Comparison of ENCODE assay signal across 25 cellular contexts in genomic region chr13:93755341-93755740, GRCh38.
DNase-seq lines count a peak whose midpoint lies in the region; ATAC-seq and TF ChIP-seq lines count a peak whose summit lies in the region.
"Had no signal": no experiment of that assay in that cellular context is flagged by ENCODE, and none has a peak within 500 bp of the region (broad histone marks: within the 10 kb centered on the region; RNA-seq: fewer than 3 reads in every experiment).

No MANE protein-coding gene starts in this region.

- H3F3A ChIP-seq in neural progenitor cell (ENCODE audit: low read depth) = peaks cover 9% of the 10 kb centered on the region

- no peak overlapping the region for H2BK15ac ChIP-seq in neuronal stem cell (ENCODE audit: low read length)

- ATAC-seq in GM18517 (IDR thresholded peaks at IDR 0.05; ENCODE audit: unreplicated experiment) (no peak), HG03159 (IDR thresholded peaks at IDR 0.05; ENCODE audit: unreplicated experiment) (no peak)

- in situ Hi-C loops in HAP-1 (cut with MboI; ENCODE audit: low sequenced_read_pairs) = no loop called here

- H3K36me3 ChIP-seq in HAP-1 (replicated peaks) = no peaks in the 10 kb centered on the region
- H3K36me3 ChIP-seq in endodermal cell (ENCODE audit: control insufficient read depth, insufficient read depth, low read length) = peaks cover 10% of the 10 kb centered on the region
- H3K36me3 ChIP-seq in neural progenitor cell = no peaks in the 10 kb centered on the region
- H3K36me3 ChIP-seq in neuronal stem cell (replicated peaks in 1 of 2; ENCODE audit: control insufficient read depth in 2 of 2, insufficient read depth in 2 of 2, low read length in 2 of 2) = no peaks in the 10 kb centered on the region
- H3K36me3 ChIP-seq: BE2C, BLaER1 had no signal

- no peak overlapping the region for H3K14ac ChIP-seq in neuronal stem cell (ENCODE audit: low read length)

- H3K27me3 Mint-ChIP-seq in endodermal cell (ENCODE audit: insufficient read depth) (no peaks in the 10 kb centered on the region), neural progenitor cell (ENCODE audit: insufficient read depth, low read depth) (no peaks in the 10 kb centered on the region)
- H3K27me3 Mint-ChIP-seq: CD4-positive, CD25-positive, alpha-beta regulatory T cell had no signal

- H3K79me2 ChIP-seq in neural progenitor cell (ENCODE audit: low read depth) = no peaks in the 10 kb centered on the region

- H3K4me1 ChIP-seq in HAP-1 (peaks cover 20% of the 10 kb centered on the region), endodermal cell (ENCODE audit: control insufficient read depth, insufficient read depth, low read length) (peaks cover 6% of the 10 kb centered on the region), neural progenitor cell (peaks cover 31% of the 10 kb centered on the region), neuronal stem cell (ENCODE audit: control insufficient read depth in 2 of 2, insufficient read depth in 1 of 2, low read depth in 1 of 2, low read length in 2 of 2) (peaks cover 2 to 9% of the 10 kb centered on the region in 2 donors)

- no peak overlapping the region for H3K4me3 Mint-ChIP-seq in endodermal cell
- no peak overlapping the region for H3K4me3 Mint-ChIP-seq in neural progenitor cell
- H3K4me3 Mint-ChIP-seq: CD14-positive monocyte; CD4-positive, alpha-beta memory T cell; CD4-positive, CD25-positive, alpha-beta regulatory T cell; CD8-positive, alpha-beta memory T cell had no signal

- no peaks in the 10 kb centered on the region for H3K79me1 ChIP-seq in neuronal stem cell (ENCODE audit: low read depth, low read length)

- DNase-seq in HAP-1 (ENCODE audit: low spot score in 2 of 2) = peak; percentile 52 to 91
- no peak for DNase-seq in endodermal cell
- DNase-seq in neural progenitor cell (ENCODE audit: low spot score) = no peak
- no peak for DNase-seq in neuronal stem cell (ENCODE audit: low spot score)
- no peak for DNase-seq in activated naive CD4-positive, alpha-beta T cell treated with anti-CD3 and anti-CD28 coated beads, Interleukin-2, amount 50 U/mL, for 16 hours
- DNase-seq in SIG-M5 treated with dmso at 0.1 percent for 504 hours (lab: John Stamatoyannopoulos, UW; ENCODE audit: unreplicated experiment) = no peak
- DNase-seq: 8988T; ACHN; BE2C; C1 segment of cervical spinal cord; CD4-positive, alpha-beta memory T cell; CD4-positive, CD25-positive, alpha-beta regulatory T cell; CD8-positive, alpha-beta memory T cell; COR-L47; DMS 273 treated with DMSO at 0.1 percent for 48 hours; DMS153; DMS53; DMS79; DND-41; EL; GDM1 had no signal

- H3K27ac ChIP-seq in endodermal cell (ENCODE audit: low read depth, low read length) (no peak overlapping the region), neural progenitor cell (no peak overlapping the region), neuronal stem cell (replicated peaks; ENCODE audit: low read length) (no peak overlapping the region)
- H3K27ac ChIP-seq: BLaER1 had no signal

- H3K9me3 Mint-ChIP-seq in endodermal cell = no peaks in the 10 kb centered on the region
- no peaks in the 10 kb centered on the region for H3K9me3 Mint-ChIP-seq in neural progenitor cell
- H3K9me3 Mint-ChIP-seq: CD4-positive, alpha-beta memory T cell had no signal

- H2AK5ac ChIP-seq in neuronal stem cell (ENCODE audit: low read depth, low read length) = no peak overlapping the region

- no peak overlapping the region for H3K23ac ChIP-seq in neuronal stem cell (ENCODE audit: low read depth, low read length, poor library complexity)

- H3K4me2 ChIP-seq in neural progenitor cell (peak overlapping the region; percentile 1), neuronal stem cell (ENCODE audit: insufficient read depth, low read length, poor library complexity, severe bottlenecking) (no peak overlapping the region)
- H3K4me2 ChIP-seq: BLaER1 had no signal

- no peak overlapping the region for H4K8ac ChIP-seq in neuronal stem cell (ENCODE audit: low read depth, low read length)

- H2BK120ac ChIP-seq in neuronal stem cell (ENCODE audit: low read depth, low read length) = no peak overlapping the region

- H3K27ac Mint-ChIP-seq in endodermal cell (no peak overlapping the region), neural progenitor cell (no peak overlapping the region)
- H3K27ac Mint-ChIP-seq: CD14-positive monocyte; CD4-positive, alpha-beta memory T cell; CD4-positive, CD25-positive, alpha-beta regulatory T cell; CD8-positive, alpha-beta memory T cell had no signal

- H2AFZ ChIP-seq in neural progenitor cell (replicated peaks) (no peak overlapping the region), neuronal stem cell (ENCODE audit: low read length) (peak overlapping the region; percentile 58)

- H4K20me1 ChIP-seq in neural progenitor cell (ENCODE audit: low read depth) = no peaks in the 10 kb centered on the region
- H4K20me1 ChIP-seq: BLaER1 had no signal

- peaks cover 28% of the 10 kb centered on the region for H3K4me1 Mint-ChIP-seq in endodermal cell
- peaks cover 19% of the 10 kb centered on the region for H3K4me1 Mint-ChIP-seq in neural progenitor cell
- H3K4me1 Mint-ChIP-seq: CD14-positive monocyte; CD4-positive, CD25-positive, alpha-beta regulatory T cell had no signal

- no peak for TF ChIP-seq CTCF in endodermal cell (conservative IDR thresholded peaks at IDR 0.05)
- TF ChIP-seq CTCF in neural progenitor cell (IDR thresholded peaks at IDR 0.05) = no peak

- H3K27me3 ChIP-seq in HAP-1 (ENCODE audit: low read depth) (no peaks in the 10 kb centered on the region), endodermal cell (ENCODE audit: control insufficient read depth, insufficient read depth, low read length, poor library complexity, severe bottlenecking) (no peaks in the 10 kb centered on the region), neural progenitor cell (no peaks in the 10 kb centered on the region), neuronal stem cell (ENCODE audit: control insufficient read depth in 3 of 3, insufficient read depth in 3 of 3, low read depth in 1 of 3, low read length in 3 of 3) (no peaks in the 10 kb centered on the region)
- H3K27me3 ChIP-seq: BE2C, BLaER1 had no signal

- no peak overlapping the region for H2BK5ac ChIP-seq in neuronal stem cell (ENCODE audit: low read length)

- no peak overlapping the region for H3K4me3 ChIP-seq in HAP-1
- H3K4me3 ChIP-seq in endodermal cell (ENCODE audit: low read length) = peak overlapping the region; percentile 64
- H3K4me3 ChIP-seq in neural progenitor cell = no peak overlapping the region
- H3K4me3 ChIP-seq in neuronal stem cell (ENCODE audit: low read length in 2 of 2) = no peak overlapping the region
- H3K4me3 ChIP-seq: BLaER1 had no signal

- 50% methylated on average over 1 of the region's 1 CpG; no CpG with 5 or more reads in 1 of the 2 experiments for WGBS in endodermal cell (ENCODE audit: insufficient coverage in 1 of 2, insufficient read length in 1 of 2), 2 experiments
- no CpG with 5 or more reads among the region's 1 CpG for WGBS in neuronal stem cell (ENCODE audit: extremely low coverage in 2 of 2, insufficient read length in 2 of 2, insufficient replicate concordance in 1 of 2), 2 donors

- no peaks in the 10 kb centered on the region for H3K36me3 Mint-ChIP-seq in endodermal cell (ENCODE audit: low read depth)
- no peaks in the 10 kb centered on the region for H3K36me3 Mint-ChIP-seq in neural progenitor cell
- H3K36me3 Mint-ChIP-seq: CD14-positive monocyte; CD4-positive, alpha-beta memory T cell; CD4-positive, CD25-positive, alpha-beta regulatory T cell; CD8-positive, alpha-beta memory T cell had no signal

- H3K9ac ChIP-seq in endodermal cell (ENCODE audit: extremely low read depth, low read length, poor library complexity, severe bottlenecking) (no peak overlapping the region), neural progenitor cell (no peak overlapping the region), neuronal stem cell (ENCODE audit: low read depth, low read length, poor library complexity) (no peak overlapping the region)
- H3K9ac ChIP-seq: BLaER1 had no signal

- H2BK12ac ChIP-seq in neuronal stem cell (ENCODE audit: low read length) = no peak overlapping the region

- H3K9me3 ChIP-seq in HAP-1 = no peaks in the 10 kb centered on the region
- H3K9me3 ChIP-seq in endodermal cell (ENCODE audit: control insufficient read depth, low read length) = no peaks in the 10 kb centered on the region
- no peaks in the 10 kb centered on the region for H3K9me3 ChIP-seq in neural progenitor cell (ENCODE audit: low read depth)
- H3K9me3 ChIP-seq in neuronal stem cell (replicated peaks in 1 of 2; ENCODE audit: control insufficient read depth in 2 of 2, insufficient read depth in 1 of 2, low read depth in 1 of 2, low read length in 2 of 2) = no peaks in the 10 kb centered on the region
- H3K9me3 ChIP-seq: BE2C, BLaER1 had no signal

- no peak overlapping the region for H3K18ac ChIP-seq in neuronal stem cell (ENCODE audit: low read length)

- no peak overlapping the region for H3K4ac ChIP-seq in neuronal stem cell (ENCODE audit: low read length)

- no peak overlapping the region for H4K91ac ChIP-seq in neuronal stem cell (ENCODE audit: low read depth, low read length, poor library complexity)

Comparison
In these comparisons a context has a peak if more than half of its experiments do, and no peak if none do; other contexts are left out.
1. DNase-seq: peak in HAP-1 (2 of 2); none in endodermal cell (single experiment), neural progenitor cell (single experiment), neuronal stem cell (single experiment), activated naive CD4-positive, alpha-beta T cell treated with anti-CD3 and anti-CD28 coated beads, Interleukin-2, amount 50 U/mL, for 16 hours (single experiment) and SIG-M5 treated with dmso at 0.1 percent for 504 hours (single experiment).